ENCODE assay signal across 26 cellular contexts in the genomic region with DNA sequence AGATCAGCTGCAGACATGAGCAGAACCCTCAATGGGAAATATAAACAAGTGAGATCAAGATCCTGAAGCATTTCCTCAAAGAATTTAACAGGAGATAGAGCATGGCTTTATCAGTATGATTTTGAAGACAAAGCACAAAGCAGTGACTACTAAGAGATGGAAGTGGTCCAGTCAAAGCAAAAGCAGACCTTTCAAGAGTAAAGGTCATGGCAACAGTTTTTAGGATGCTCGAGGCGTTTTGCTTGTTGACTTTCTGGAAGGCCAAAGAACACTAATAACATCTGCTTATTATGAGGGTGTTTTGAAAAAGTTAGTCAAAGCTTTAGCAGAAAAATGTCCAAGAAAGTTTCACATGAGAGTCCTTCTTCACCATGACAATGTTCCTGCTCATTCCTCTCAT.
A peak's percentile ranks its signal among the peaks of the same experiment; 100 is the strongest.
DNase-seq lines count a peak whose midpoint lies in the region; ATAC-seq and TF ChIP-seq lines count a peak whose summit lies in the region.
"Had no signal": no experiment of that assay in that cellular context is flagged by ENCODE, and none has a peak within 500 bp of the region (broad histone marks: within the 10 kb centered on the region; RNA-seq: fewer than 3 reads in every experiment).

No MANE protein-coding gene starts in this region.

- no peaks in the 10 kb centered on the region for H3K4me1 ChIP-seq in smooth muscle cell (ENCODE audit: low read depth)
- H3K4me1 ChIP-seq: SJCRH30 had no signal

- intact Hi-C loops in activated naive CD4-positive, alpha-beta T cell treated with anti-CD3 and anti-CD28 coated beads for 36 hours (cut with micrococcal nuclease), result no loop called here

- no peaks in the 10 kb centered on the region for H3K9me3 ChIP-seq in smooth muscle cell (replicated peaks; ENCODE audit: low read depth)
- H3K9me3 ChIP-seq: SJCRH30 had no signal

- peak overlapping the region; percentile 1 for H2AFZ ChIP-seq in smooth muscle cell (ENCODE audit: low read depth)

- no peak for TF ChIP-seq CTCF in smooth muscle cell (IDR thresholded peaks at IDR 0.05; ENCODE audit: borderline replicate concordance, insufficient read depth, poor library complexity, severe bottlenecking)

- peaks cover 5% of the 10 kb centered on the region for H3K27me3 Mint-ChIP-seq in activated naive CD4-positive, alpha-beta T cell treated with anti-CD3 and anti-CD28 coated beads for 36 hours (ENCODE audit: low read depth)
- H3K27me3 Mint-ChIP-seq: B cell had no signal

- H3K4me2 ChIP-seq in smooth muscle cell, result no peak overlapping the region

- no peak overlapping the region for H3K9ac ChIP-seq in smooth muscle cell (ENCODE audit: low read depth)

- H3K9me3 Mint-ChIP-seq in activated naive CD4-positive, alpha-beta T cell treated with anti-CD3 and anti-CD28 coated beads for 36 hours, result no peaks in the 10 kb centered on the region
- peaks cover 0 to 4% of the 10 kb centered on the region in 2 donors for H3K9me3 Mint-ChIP-seq in activated naive CD4-positive, alpha-beta T cell treated with anti-CD3 and anti-CD28 coated beads, Interleukin-2, amount 50 U/mL, for 72 hours
- H3K9me3 Mint-ChIP-seq: CD14-positive monocyte had no signal

- no peaks in the 10 kb centered on the region for H3K36me3 ChIP-seq in smooth muscle cell (ENCODE audit: low read depth)

- no peaks in the 10 kb centered on the region for H3K4me1 Mint-ChIP-seq in activated naive CD4-positive, alpha-beta T cell treated with anti-CD3 and anti-CD28 coated beads for 36 hours (ENCODE audit: low read depth)
- H3K4me1 Mint-ChIP-seq: B cell; CD14-positive monocyte; CD8-positive, alpha-beta memory T cell had no signal

- H3K79me2 ChIP-seq in smooth muscle cell (ENCODE audit: low read depth), result no peaks in the 10 kb centered on the region

- no peak overlapping the region for H3K4me3 ChIP-seq in smooth muscle cell
- H3K4me3 ChIP-seq: SJCRH30 had no signal

- peak overlapping the region; percentile 2 for H3K27ac Mint-ChIP-seq in activated naive CD4-positive, alpha-beta T cell treated with anti-CD3 and anti-CD28 coated beads for 36 hours
- H3K27ac Mint-ChIP-seq in activated naive CD4-positive, alpha-beta T cell treated with anti-CD3 and anti-CD28 coated beads, Interleukin-2, amount 50 U/mL, for 72 hours, result no peak overlapping the region
- H3K27ac Mint-ChIP-seq: B cell; CD14-positive monocyte; CD8-positive, alpha-beta memory T cell had no signal

- CTCF ChIA-PET in activated naive CD4-positive, alpha-beta T cell treated with anti-CD3 and anti-CD28 coated beads for 36 hours (lab: Charles Lee), result no interaction called here

- 62% methylated on average over 2 of the region's 2 CpGs for WGBS in smooth muscle cell (ENCODE audit: low lambda C conversion rate)

- no peaks in the 10 kb centered on the region for H3F3A ChIP-seq in smooth muscle cell (ENCODE audit: low read depth)

- no peak for DNase-seq in activated naive CD4-positive, alpha-beta T cell treated with anti-CD3 and anti-CD28 coated beads for 36 hours
- no peak for DNase-seq in activated naive CD4-positive, alpha-beta T cell treated with anti-CD3 and anti-CD28 coated beads, Interleukin-2, amount 50 U/mL, for 72 hours (ENCODE audit: low spot score in 2 of 2)
- DNase-seq in brain pericyte (ENCODE audit: low read depth, low spot score), result peak; percentile 47
- peak; percentile 46 for DNase-seq in fibroblast of the conjunctiva (ENCODE audit: low read depth)
- DNase-seq in smooth muscle cell (lab: John Stamatoyannopoulos, UW; ENCODE audit: unreplicated experiment), result no peak
- DNase-seq in NCI-H2227 (lab: John Stamatoyannopoulos, UW; ENCODE audit: unreplicated experiment), result no peak
- no peak for DNase-seq in activated effector memory CD4-positive, alpha-beta T cell treated with Interleukin-2 at 50 U/mL for 16 hours
- DNase-seq: Calu3; CD8-positive, alpha-beta memory T cell; DMS153; DND-41; GOT3; NCI-H1105; NCI-H1436 treated with DMSO at 0.1 percent for 48 hours; NCI-H187 treated with DMSO at 0.1 percent for 48 hours; NCI-H446; NCI-H524 treated with DMSO at 0.1 percent for 48 hours; NCI-H774; PC-3; SJCRH30 had no signal

- no peak overlapping the region for H3K4me3 Mint-ChIP-seq in activated naive CD4-positive, alpha-beta T cell treated with anti-CD3 and anti-CD28 coated beads for 36 hours
- H3K4me3 Mint-ChIP-seq: B cell; CD14-positive monocyte; CD8-positive, alpha-beta memory T cell had no signal

- no peak overlapping the region for H3K27ac ChIP-seq in smooth muscle cell (ENCODE audit: low read depth)
- H3K27ac ChIP-seq: 22Rv1, SJCRH30 had no signal

- no peaks in the 10 kb centered on the region for H4K20me1 ChIP-seq in smooth muscle cell (ENCODE audit: low read depth)

- ATAC-seq in activated naive CD4-positive, alpha-beta T cell treated with anti-CD3 and anti-CD28 coated beads, Interleukin-2, amount 50 U/mL, for 72 hours, result no peak
- no peak for ATAC-seq in GM21529 (IDR thresholded peaks at IDR 0.05; ENCODE audit: unreplicated experiment)
- ATAC-seq: HCT116, PC-3, Right ventricle myocardium inferior had no signal

- no peaks in the 10 kb centered on the region for H3K36me3 Mint-ChIP-seq in activated naive CD4-positive, alpha-beta T cell treated with anti-CD3 and anti-CD28 coated beads for 36 hours (ENCODE audit: low read depth)
- H3K36me3 Mint-ChIP-seq in activated naive CD4-positive, alpha-beta T cell treated with anti-CD3 and anti-CD28 coated beads, Interleukin-2, amount 50 U/mL, for 72 hours, result no peaks in the 10 kb centered on the region
- H3K36me3 Mint-ChIP-seq: CD14-positive monocyte; CD8-positive, alpha-beta memory T cell had no signal

- no peaks in the 10 kb centered on the region for H3K27me3 ChIP-seq in smooth muscle cell (ENCODE audit: low read depth)

Comparison
In these comparisons a context has a peak if more than half of its experiments do, and no peak if none do; other contexts are left out.
1. DNase-seq: peak in brain pericyte (single experiment) and fibroblast of the conjunctiva (single experiment); none in activated naive CD4-positive, alpha-beta T cell treated with anti-CD3 and anti-CD28 coated beads for 36 hours (single experiment), activated naive CD4-positive, alpha-beta T cell treated with anti-CD3 and anti-CD28 coated beads, Interleukin-2, amount 50 U/mL, for 72 hours (0 of 2), smooth muscle cell (single experiment), NCI-H2227 (single experiment) and activated effector memory CD4-positive, alpha-beta T cell treated with Interleukin-2 at 50 U/mL for 16 hours (single experiment).